Comparison of ENCODE assay signal across 1 cellular context in genomic region chr19:50330365-50331078, GRCh38.
TF ChIP-seq lines count a peak whose summit lies in the region.

No MANE protein-coding gene starts in this region.

TF ChIP-seq in K562, 482 proteins besides CTCF, POLR2A, EP300 and RAD21 (continued from another document):
- TF ChIP-seq ID3 (CRISPR knock-in tag; IDR thresholded peaks at IDR 0.05): no peak
- TF ChIP-seq ID3 (tag; IDR thresholded peaks at IDR 0.05): peak; percentile 78
- no peak; the same call in 1 of the 2 replicates for TF ChIP-seq ETS1 (conservative IDR thresholded peaks at IDR 0.05; ENCODE audit: control insufficient read depth, low read depth, low read length)
- no peak for TF ChIP-seq RREB1 (CRISPR knock-in tag; IDR thresholded peaks at IDR 0.05)
- TF ChIP-seq HBP1 (CRISPR knock-in tag; IDR thresholded peaks at IDR 0.05): no peak
- peak; percentile 52; the same call in 1 of the 2 replicates for TF ChIP-seq CEBPG (CRISPR knock-in tag; IDR thresholded peaks at IDR 0.05)
- TF ChIP-seq CEBPG (tag; conservative IDR thresholded peaks at IDR 0.05 in 1 of 2, IDR thresholded peaks at IDR 0.05 in 1 of 2): no peak
- TF ChIP-seq HCFC1 (IDR thresholded peaks at IDR 0.05; ENCODE audit: low read depth, low read length): no peak
- TF ChIP-seq JUND (IDR thresholded peaks at IDR 0.05; ENCODE audit: borderline replicate concordance, low read depth, low read length): no peak; the same call in 1 of the 2 replicates
- no peak for TF ChIP-seq JUND (tag; IDR thresholded peaks at IDR 0.05; ENCODE audit: borderline replicate concordance, low read depth, low read length)
- no peak for TF ChIP-seq OTX1 (CRISPR knock-in tag; IDR thresholded peaks at IDR 0.05)
- TF ChIP-seq HDAC6 (IDR thresholded peaks at IDR 0.05; ENCODE audit: low read depth, low read length): no peak
- TF ChIP-seq PPARD (CRISPR knock-in tag; IDR thresholded peaks at IDR 0.05): no peak
- no peak for TF ChIP-seq ZNF717 (CRISPR knock-in tag; IDR thresholded peaks at IDR 0.05)
- TF ChIP-seq CCAR2 (IDR thresholded peaks at IDR 0.05; ENCODE audit: low read depth, low read length): no peak
- TF ChIP-seq FOXM1 (IDR thresholded peaks at IDR 0.05; ENCODE audit: low read depth): no peak
- no peak for TF ChIP-seq FOXM1 (CRISPR knock-in tag; IDR thresholded peaks at IDR 0.05; ENCODE audit: low read depth)
- no peak for TF ChIP-seq ZNF175 (CRISPR knock-in tag; IDR thresholded peaks at IDR 0.05; ENCODE audit: low read depth)
- peak; percentile 33; the same call in 1 of the 2 replicates for TF ChIP-seq ZBTB2 (IDR thresholded peaks at IDR 0.05)
- no peak for TF ChIP-seq BHLHE40 (IDR thresholded peaks at IDR 0.05; ENCODE audit: low read length)
- peak; percentile 74; the same call in 1 of the 2 replicates for TF ChIP-seq HLTF (IDR thresholded peaks at IDR 0.05)
- peak; percentile 77; the same call in 1 of the 2 replicates for TF ChIP-seq LARP7 (IDR thresholded peaks at IDR 0.05)
- TF ChIP-seq MLLT1 (IDR thresholded peaks at IDR 0.05): peak; percentile 64 to 65
- no peak for TF ChIP-seq RBM39 (optimal IDR thresholded peaks at IDR 0.05; ENCODE audit: low read depth, low read length)
- TF ChIP-seq USF2 (CRISPR knock-in tag; IDR thresholded peaks at IDR 0.05): no peak
- peak; percentile 16; the same call in 1 of the 2 replicates for TF ChIP-seq NCOA1 (IDR thresholded peaks at IDR 0.05; ENCODE audit: low read depth)
- TF ChIP-seq MED1 (CRISPR knock-in tag; IDR thresholded peaks at IDR 0.05; ENCODE audit: borderline replicate concordance): no peak
- TF ChIP-seq MYC (IDR thresholded peaks at IDR 0.05; ENCODE audit: low read depth, low read length): no peak
- peak; percentile 48; the same call in 1 of the 2 replicates for TF ChIP-seq MYC (CRISPR knock-in tag; IDR thresholded peaks at IDR 0.05; ENCODE audit: borderline replicate concordance, low read depth)
- no peak for TF ChIP-seq KDM4B (IDR thresholded peaks at IDR 0.05; ENCODE audit: borderline replicate concordance in 2 of 2, low read depth in 1 of 2)
- no peak for TF ChIP-seq PHTF2 (CRISPR knock-in tag; IDR thresholded peaks at IDR 0.05)
- no peak for TF ChIP-seq TCFL5 (CRISPR knock-in tag; conservative IDR thresholded peaks at IDR 0.05)
- no peak for TF ChIP-seq ZNF592 (IDR thresholded peaks at IDR 0.05)
- no peak for TF ChIP-seq IRF9 (tag; IDR thresholded peaks at IDR 0.05)
- peak; percentile 24 for TF ChIP-seq NFRKB (IDR thresholded peaks at IDR 0.05; ENCODE audit: low read depth)
- TF ChIP-seq SPI1 (IDR thresholded peaks at IDR 0.05; ENCODE audit: borderline replicate concordance, low read depth, low read length): no peak
- no peak for TF ChIP-seq ZNF3 (CRISPR knock-in tag; IDR thresholded peaks at IDR 0.05)
- peak; percentile 18; the same call in 1 of the 2 replicates for TF ChIP-seq ARID1B (IDR thresholded peaks at IDR 0.05)
- TF ChIP-seq MTA1 (IDR thresholded peaks at IDR 0.05; ENCODE audit: borderline replicate concordance): peak; percentile 29; the same call in 1 of the 2 replicates
- TF ChIP-seq ZNF324 (CRISPR knock-in tag; IDR thresholded peaks at IDR 0.05): no peak
